27 cellular contexts compared by ENCODE assay signal in genomic region chr10:52105301-52105700, GRCh38.
"Had no signal": no experiment of that assay in that cellular context is flagged by ENCODE, and none has a peak within 500 bp of the region (broad histone marks: within the 10 kb centered on the region; RNA-seq: fewer than 3 reads in every experiment).

No MANE protein-coding gene starts in this region.

- H3K27me3 Mint-ChIP-seq: activated CD4-positive, alpha-beta memory T cell treated with anti-CD3 and anti-CD28 coated beads, Interleukin-2, amount 10 ng/mL, durations not matched to agents 7 days and 5 days; activated CD4-positive, alpha-beta T cell treated with anti-CD3 and anti-CD28 coated beads, Interleukin-2, amount 10 ng/mL, durations not matched to agents 7 days and 5 days; activated naive CD4-positive, alpha-beta T cell treated with anti-CD3 and anti-CD28 coated beads, Interleukin-2, amount 10 ng/mL, durations not matched to agents 7 days and 5 days; activated naive CD8-positive, alpha-beta T cell treated with anti-CD3 and anti-CD28 coated beads, Interleukin-2, amount 10 ng/mL, durations not matched to agents 7 days and 5 days; central memory CD8-positive, alpha-beta T cell; dendritic cell treated with granulocyte-macrophage colony-stimulating factor and Interleukin-4, amounts not matched to agents 40 ng/mL and 50 ng/mL, for 4 days had no signal

- H3K4me1 ChIP-seq: esophagus squamous epithelium, heart right ventricle had no signal

- ATAC-seq: activated naive CD4-positive, alpha-beta T cell treated with anti-CD3 and anti-CD28 coated beads, Interleukin-2, amount 50 U/mL, for 72 hours; gastroesophageal sphincter; heart right ventricle had no signal

- H3K9me3 Mint-ChIP-seq: activated CD4-positive, alpha-beta memory T cell treated with anti-CD3 and anti-CD28 coated beads, Interleukin-2, amount 10 ng/mL, durations not matched to agents 7 days and 5 days; activated CD4-positive, alpha-beta T cell treated with anti-CD3 and anti-CD28 coated beads, Interleukin-2, amount 10 ng/mL, durations not matched to agents 7 days and 5 days; activated naive CD4-positive, alpha-beta T cell treated with anti-CD3 and anti-CD28 coated beads, Interleukin-2, amount 10 ng/mL, durations not matched to agents 7 days and 5 days; activated naive CD4-positive, alpha-beta T cell treated with anti-CD3 and anti-CD28 coated beads, Interleukin-2, amount 50 U/mL, for 72 hours; activated naive CD8-positive, alpha-beta T cell treated with anti-CD3 and anti-CD28 coated beads, Interleukin-2, amount 10 ng/mL, durations not matched to agents 7 days and 5 days; activated T-helper 1 cell treated with anti-CD3 and anti-CD28 coated beads, Interleukin-12 subunit alpha, Interleukin-12 subunit beta, Interleukin-2, Interleukin-4 antibody, amounts not matched to agents 30 ng/mL and 10 ng/mL and 1 ng/mL, durations not matched to agents 14 hours and 24 hours and 36 hours; activated T-helper 2 cell treated with anti-CD3 and anti-CD28 coated beads, Interferon-gamma antibody, Interleukin-2, Interleukin-4, amounts not matched to agents 10 μg/mL and 5 μg/mL and 100 μg/mL, durations not matched to agents 14 hours and 24 hours and 36 hours; central memory CD8-positive, alpha-beta T cell; dendritic cell treated with granulocyte-macrophage colony-stimulating factor and Interleukin-4, amounts not matched to agents 40 ng/mL and 50 ng/mL, for 4 days had no signal

- H3K27ac ChIP-seq: brain microvascular endothelial cell, dorsolateral prefrontal cortex, esophagus squamous epithelium, gastroesophageal sphincter, heart right ventricle, hepatocyte had no signal

- H3K4me1 Mint-ChIP-seq: activated CD4-positive, alpha-beta memory T cell treated with anti-CD3 and anti-CD28 coated beads, Interleukin-2, amount 10 ng/mL, durations not matched to agents 7 days and 5 days; activated CD4-positive, alpha-beta T cell treated with anti-CD3 and anti-CD28 coated beads, Interleukin-2, amount 10 ng/mL, durations not matched to agents 7 days and 5 days; activated naive CD4-positive, alpha-beta T cell treated with anti-CD3 and anti-CD28 coated beads, Interleukin-2, amount 10 ng/mL, durations not matched to agents 7 days and 5 days; activated naive CD8-positive, alpha-beta T cell treated with anti-CD3 and anti-CD28 coated beads, Interleukin-2, amount 10 ng/mL, durations not matched to agents 7 days and 5 days; central memory CD8-positive, alpha-beta T cell had no signal

- DNase-seq: activated CD4-positive, alpha-beta memory T cell treated with anti-CD3 and anti-CD28 coated beads, Interleukin-2, amount 10 ng/mL, durations not matched to agents 7 days and 5 days; activated CD4-positive, alpha-beta T cell treated with anti-CD3 and anti-CD28 coated beads for 1 hour; activated CD4-positive, alpha-beta T cell treated with anti-CD3 and anti-CD28 coated beads for 4 hours; activated CD4-positive, alpha-beta T cell treated with anti-CD3 and anti-CD28 coated beads, Interleukin-2, amount 10 ng/mL, durations not matched to agents 7 days and 5 days; activated CD4-positive, alpha-beta T cell treated with anti-CD3 and anti-CD28 coated beads, Interleukin-2, amount 50 U/mL, for 4 hours; activated CD8-positive, alpha-beta memory T cell treated with anti-CD3 and anti-CD28 coated beads, Interleukin-2, amount 50 U/mL, for 48 hours; activated effector memory CD4-positive, alpha-beta T cell treated with anti-CD3 and anti-CD28 coated beads, Interleukin-2, amount 50 U/mL, for 16 hours; activated naive CD4-positive, alpha-beta T cell treated with anti-CD3 and anti-CD28 coated beads, Interleukin-2, amount 10 ng/mL, durations not matched to agents 7 days and 5 days; activated naive CD8-positive, alpha-beta T cell treated with anti-CD3 and anti-CD28 coated beads, Interleukin-2, amount 10 ng/mL, durations not matched to agents 7 days and 5 days; activated T-cell treated with anti-CD3 and anti-CD28 coated beads, Interleukin-2, amount 50 U/mL, for 48 hours; amniotic stem cell; anterior cingulate cortex; brain microvascular endothelial cell; dorsolateral prefrontal cortex; effector memory CD4-positive, alpha-beta T cell; erythroblast; esophagus squamous epithelium; foreskin melanocyte; heart right ventricle; T-helper 2 cell had no signal

- H3K36me3 Mint-ChIP-seq: activated naive CD4-positive, alpha-beta T cell treated with anti-CD3 and anti-CD28 coated beads, Interleukin-2, amount 10 ng/mL, durations not matched to agents 7 days and 5 days; activated naive CD4-positive, alpha-beta T cell treated with anti-CD3 and anti-CD28 coated beads, Interleukin-2, amount 50 U/mL, for 72 hours; activated naive CD8-positive, alpha-beta T cell treated with anti-CD3 and anti-CD28 coated beads, Interleukin-2, amount 10 ng/mL, durations not matched to agents 7 days and 5 days had no signal

- H3K4me3 Mint-ChIP-seq: activated CD4-positive, alpha-beta memory T cell treated with anti-CD3 and anti-CD28 coated beads, Interleukin-2, amount 10 ng/mL, durations not matched to agents 7 days and 5 days; activated CD4-positive, alpha-beta T cell treated with anti-CD3 and anti-CD28 coated beads, Interleukin-2, amount 10 ng/mL, durations not matched to agents 7 days and 5 days; activated naive CD4-positive, alpha-beta T cell treated with anti-CD3 and anti-CD28 coated beads, Interleukin-2, amount 10 ng/mL, durations not matched to agents 7 days and 5 days; activated naive CD8-positive, alpha-beta T cell treated with anti-CD3 and anti-CD28 coated beads, Interleukin-2, amount 10 ng/mL, durations not matched to agents 7 days and 5 days; activated T-helper 1 cell treated with anti-CD3 and anti-CD28 coated beads, Interleukin-12 subunit alpha, Interleukin-12 subunit beta, Interleukin-2, Interleukin-4 antibody, amounts not matched to agents 30 ng/mL and 10 ng/mL and 1 ng/mL, durations not matched to agents 14 hours and 24 hours and 36 hours; central memory CD8-positive, alpha-beta T cell; dendritic cell treated with granulocyte-macrophage colony-stimulating factor and Interleukin-4, amounts not matched to agents 40 ng/mL and 50 ng/mL, for 4 days had no signal

- H3K9me3 ChIP-seq: esophagus squamous epithelium, gastroesophageal sphincter, heart right ventricle had no signal

- H3K27me3 ChIP-seq: brain microvascular endothelial cell, dorsolateral prefrontal cortex, esophagus squamous epithelium, gastroesophageal sphincter, heart right ventricle, hepatocyte had no signal

- H3K27ac Mint-ChIP-seq: activated CD4-positive, alpha-beta memory T cell treated with anti-CD3 and anti-CD28 coated beads, Interleukin-2, amount 10 ng/mL, durations not matched to agents 7 days and 5 days; activated CD4-positive, alpha-beta T cell treated with anti-CD3 and anti-CD28 coated beads, Interleukin-2, amount 10 ng/mL, durations not matched to agents 7 days and 5 days; activated naive CD4-positive, alpha-beta T cell treated with anti-CD3 and anti-CD28 coated beads, Interleukin-2, amount 10 ng/mL, durations not matched to agents 7 days and 5 days; activated naive CD4-positive, alpha-beta T cell treated with anti-CD3 and anti-CD28 coated beads, Interleukin-2, amount 50 U/mL, for 72 hours; activated naive CD8-positive, alpha-beta T cell treated with anti-CD3 and anti-CD28 coated beads, Interleukin-2, amount 10 ng/mL, durations not matched to agents 7 days and 5 days; activated T-helper 1 cell treated with anti-CD3 and anti-CD28 coated beads, Interleukin-12 subunit alpha, Interleukin-12 subunit beta, Interleukin-2, Interleukin-4 antibody, amounts not matched to agents 30 ng/mL and 10 ng/mL and 1 ng/mL, durations not matched to agents 14 hours and 24 hours and 36 hours; activated T-helper 2 cell treated with anti-CD3 and anti-CD28 coated beads, Interferon-gamma antibody, Interleukin-2, Interleukin-4, amounts not matched to agents 10 μg/mL and 5 μg/mL and 100 μg/mL, durations not matched to agents 14 hours and 24 hours and 36 hours; dendritic cell treated with granulocyte-macrophage colony-stimulating factor and Interleukin-4, amounts not matched to agents 40 ng/mL and 50 ng/mL, for 4 days had no signal

- H3K36me3 ChIP-seq: brain microvascular endothelial cell, esophagus squamous epithelium, gastroesophageal sphincter, heart right ventricle had no signal

- H3K4me3 ChIP-seq: dorsolateral prefrontal cortex, esophagus squamous epithelium, gastroesophageal sphincter, heart right ventricle, hepatocyte had no signal
